ENCODE assay signal across 12 cellular contexts in genomic region chr1:207813513-207813881, GRCh38.
DNase-seq lines count a peak whose midpoint lies in the region; ATAC-seq and TF ChIP-seq lines count a peak whose summit lies in the region.
"Had no signal": no experiment of that assay in that cellular context is flagged by ENCODE, and none has a peak within 500 bp of the region (broad histone marks: within the 10 kb centered on the region; RNA-seq: fewer than 3 reads in every experiment).

No MANE protein-coding gene starts in this region.

- TF ChIP-seq CTCF in CD4-positive, alpha-beta T cell (IDR thresholded peaks at IDR 0.05): no peak
- no peak for TF ChIP-seq CTCF in activated B cell treated with CpG ODN at 0.5 μM for 24 hours (IDR thresholded peaks at IDR 0.05)
- no peak for TF ChIP-seq CTCF in esophagus squamous epithelium (IDR thresholded peaks at IDR 0.05)
- TF ChIP-seq CTCF in spleen (IDR thresholded peaks at IDR 0.05 in 8 of 11, conservative IDR thresholded peaks at IDR 0.05 in 3 of 11): no peak

- TF ChIP-seq POLR2A in esophagus squamous epithelium (IDR thresholded peaks at IDR 0.05) (no peak), spleen (IDR thresholded peaks at IDR 0.05) (no peak)

- no peak overlapping the region for H3K27ac ChIP-seq in CD4-positive, alpha-beta T cell (ENCODE audit: low read depth, low read length)
- H3K27ac ChIP-seq in esophagus squamous epithelium: peak overlapping the region in 3 of 4 donors; percentile 64 to 90 (median 72)
- peak overlapping the region in 7 of 8 donors; percentile 15 to 82 (median 49) for H3K27ac ChIP-seq in spleen

- peaks cover 79% of the 10 kb centered on the region for H3K4me1 Mint-ChIP-seq in CD4-positive, alpha-beta T cell (ENCODE audit: low read depth)
- H3K4me1 Mint-ChIP-seq in activated B cell treated with CpG ODN at 0.5 μM for 24 hours (peaks cover 88% of the 10 kb centered on the region), T-cell (peaks cover 74 to 88% (median 88%) of the 10 kb centered on the region in 3 donors)

- H3K4me1 ChIP-seq in esophagus squamous epithelium (peaks cover 47 to 100% (median 85%) of the 10 kb centered on the region in 3 donors), spleen (peaks cover 61 to 98% (median 95%) of the 10 kb centered on the region in 6 donors)

- H3K27me3 Mint-ChIP-seq in CD4-positive, alpha-beta T cell: no peaks in the 10 kb centered on the region
- H3K27me3 Mint-ChIP-seq in activated B cell treated with CpG ODN at 0.5 μM for 24 hours (no peaks in the 10 kb centered on the region), T-cell (no peaks in the 10 kb centered on the region)

- CTCF ChIA-PET in CD4-positive, alpha-beta T cell (lab: Charles Lee): no interaction called here
- CTCF ChIA-PET in activated B cell treated with CpG ODN at 0.5 μM for 24 hours (lab: Charles Lee): interaction anchor here (2.1 kb wide), 1 partner anchor 16 kb away, joined by 6 read pairs; no protein-coding TSS in a partner anchor
- CTCF ChIA-PET in T-cell (lab: Charles Lee): no interaction called here

- H3K4me3 ChIP-seq in esophagus squamous epithelium (peak overlapping the region in 1 of 4 donors; percentile 45), spleen (no peak overlapping the region)
- H3K4me3 ChIP-seq: MG63, Peyer's patch had no signal

- peaks cover 98% of the 10 kb centered on the region for H3K36me3 Mint-ChIP-seq in CD4-positive, alpha-beta T cell (ENCODE audit: low read depth)
- H3K36me3 Mint-ChIP-seq in activated B cell treated with CpG ODN at 0.5 μM for 24 hours (ENCODE audit: low read depth): peaks cover 95% of the 10 kb centered on the region
- peaks cover 74% of the 10 kb centered on the region for H3K36me3 Mint-ChIP-seq in T-cell

- no peak overlapping the region for H3K4me3 Mint-ChIP-seq in CD4-positive, alpha-beta T cell
- H3K4me3 Mint-ChIP-seq in activated B cell treated with CpG ODN at 0.5 μM for 24 hours (no peak overlapping the region), T-cell (no peak overlapping the region)

- no peak for ATAC-seq in CD4-positive, alpha-beta T cell (ENCODE audit: poor library complexity)
- no peak for ATAC-seq in activated B cell treated with CpG ODN at 0.5 μM for 24 hours (ENCODE audit: low read depth)
- ATAC-seq in T-cell (replicated peaks in 1 of 4): no peak
- no peak for ATAC-seq in HG02884 (IDR thresholded peaks at IDR 0.05; ENCODE audit: unreplicated experiment)

- no peaks in the 10 kb centered on the region for H3K9me3 ChIP-seq in CD4-positive, alpha-beta T cell (ENCODE audit: control insufficient read depth, low read length)
- H3K9me3 ChIP-seq in esophagus squamous epithelium: no peaks in the 10 kb centered on the region
- H3K9me3 ChIP-seq in spleen: no peaks in the 10 kb centered on the region
- H3K9me3 ChIP-seq: MG63, Peyer's patch had no signal

- DNase-seq in CD4-positive, alpha-beta T cell: peak in 1 of 10 experiments; percentile 27
- no peak for DNase-seq in activated B cell treated with CpG ODN at 0.5 μM for 24 hours
- no peak for DNase-seq in esophagus squamous epithelium (lab: John Stamatoyannopoulos, UW)
- DNase-seq in spleen: no peak
- no peak for DNase-seq in NCI-H2171 (lab: John Stamatoyannopoulos, UW)
- DNase-seq in T-cell: no peak
- no peak for DNase-seq in NCI-H1092 (lab: John Stamatoyannopoulos, UW)
- DNase-seq: caudate nucleus, MG63, NCI-H446 had no signal

- intact Hi-C loops in CD4-positive, alpha-beta T cell (cut with DNase I, micrococcal nuclease): no loop called here
- intact Hi-C loops in activated B cell treated with CpG ODN at 0.5 μM for 24 hours (cut with micrococcal nuclease) (no loop called here), esophagus squamous epithelium (cut with DNase I) (no loop called here), spleen (cut with DNase I; ENCODE audit: low total_unique reads) (no loop called here)

- no peaks in the 10 kb centered on the region for H3K27me3 ChIP-seq in CD4-positive, alpha-beta T cell (ENCODE audit: control insufficient read depth, insufficient read depth, low read length)
- H3K27me3 ChIP-seq in esophagus squamous epithelium: no peaks in the 10 kb centered on the region
- no peaks in the 10 kb centered on the region for H3K27me3 ChIP-seq in spleen (replicated peaks in 1 of 7)
- H3K27me3 ChIP-seq: MG63, Peyer's patch had no signal

- no peaks in the 10 kb centered on the region for H3K9me3 Mint-ChIP-seq in CD4-positive, alpha-beta T cell
- H3K9me3 Mint-ChIP-seq in activated B cell treated with CpG ODN at 0.5 μM for 24 hours (no peaks in the 10 kb centered on the region), T-cell (no peaks in the 10 kb centered on the region)

- POLR2A ChIA-PET in CD4-positive, alpha-beta T cell (lab: Charles Lee): no interaction called here
- POLR2A ChIA-PET in activated B cell treated with CpG ODN at 0.5 μM for 24 hours (lab: Charles Lee): interaction anchor here (0.6 to 1.3 kb wide), 2 partner anchors 9 to 129 kb away, joined by 3 to 4 read pairs; no protein-coding TSS in a partner anchor
- POLR2A ChIA-PET in T-cell (lab: Charles Lee): interaction anchor here in 1 of 2 donors (0.7 kb wide), 1 partner anchor 10 kb away, joined by 3 read pairs; no protein-coding TSS in a partner anchor

- H3K36me3 ChIP-seq in esophagus squamous epithelium (peaks cover 25 to 100% (median 44%) of the 10 kb centered on the region in 3 donors), spleen (peaks cover 6 to 100% (median 89%) of the 10 kb centered on the region in 6 donors)

- WGBS in esophagus squamous epithelium, 2 donors: 79 to 93% methylated on average over 3 of the region's 3 CpGs
- 66 to 89% (median 79%) methylated on average over 3 of the region's 3 CpGs for WGBS in spleen, 5 donors

- H3K27ac Mint-ChIP-seq in CD4-positive, alpha-beta T cell: peak overlapping the region; percentile 24
- H3K27ac Mint-ChIP-seq in activated B cell treated with CpG ODN at 0.5 μM for 24 hours (peak overlapping the region; percentile 54), T-cell (peak overlapping the region in 1 of 2 donors; percentile 71)
